1 cellular context compared by ENCODE assay signal in the genomic region with DNA sequence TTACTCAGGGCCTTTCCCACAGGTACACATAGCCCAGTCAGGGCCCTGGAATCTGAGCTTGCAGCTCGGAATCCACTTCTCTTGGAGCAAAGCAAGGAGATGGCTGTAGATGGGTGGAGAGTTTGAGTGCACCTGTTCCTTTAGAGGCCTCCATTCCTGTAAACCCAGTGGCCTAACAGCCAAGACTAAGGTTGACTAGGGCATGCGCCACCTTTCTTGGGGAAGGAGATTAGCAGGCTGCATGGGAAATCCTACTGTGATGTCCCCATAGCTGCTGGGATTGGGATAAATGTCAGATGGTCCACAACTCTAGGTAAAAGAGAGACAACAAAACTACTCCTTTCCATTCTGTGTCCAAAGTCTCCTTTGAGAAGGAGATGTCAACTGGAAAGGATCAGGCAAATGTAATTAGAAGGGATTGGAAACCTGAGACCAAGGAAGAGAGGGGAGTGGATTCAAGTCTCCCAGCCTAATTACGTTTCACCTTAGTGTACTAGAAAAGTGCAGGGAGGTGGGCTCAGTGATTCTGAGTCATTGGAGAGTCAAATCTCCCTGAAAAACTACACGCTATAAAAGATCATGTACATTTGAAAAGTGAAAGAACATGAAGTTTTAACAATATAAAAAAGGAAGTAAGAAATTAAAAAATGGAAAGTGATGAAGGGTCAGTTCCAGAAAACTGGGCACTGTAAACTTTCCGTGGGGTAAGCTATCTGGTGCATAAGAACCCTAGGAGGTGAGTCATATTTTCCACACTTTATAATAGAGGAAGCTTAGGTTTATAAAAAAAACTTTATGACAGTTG.
TF ChIP-seq lines count a peak whose summit lies in the region.

No MANE protein-coding gene starts in this region.

TF ChIP-seq in SK-N-SH treated with all-trans-retinoic acid at 6 μM for 48 hours, 23 proteins besides CTCF, POLR2A, EP300 and RAD21 (continued from another document):
- TF ChIP-seq ZNF8 (CRISPR knock-in tag; IDR thresholded peaks at IDR 0.05) (no peak), GLIS3 (CRISPR knock-in tag; IDR thresholded peaks at IDR 0.05) (no peak), CSDC2 (CRISPR knock-in tag; IDR thresholded peaks at IDR 0.05) (no peak), OSR1 (CRISPR knock-in tag; IDR thresholded peaks at IDR 0.05) (no peak)
